Comparison of ENCODE assay signal across 16 cellular contexts in genomic region chr22:44964722-44965078, GRCh38. TPM values are rescaled to one million over a fixed set of nuclear protein-coding genes. Genes with fewer than 3 reads are reported as not detected.
DNase-seq lines count a peak whose midpoint lies in the region; ATAC-seq and TF ChIP-seq lines count a peak whose summit lies in the region.
"Had no signal": no experiment of that assay in that cellular context is flagged by ENCODE, and none has a peak within 500 bp of the region (broad histone marks: within the 10 kb centered on the region; RNA-seq: fewer than 3 reads in every experiment).

No MANE protein-coding gene starts in this region.

- H2AFZ ChIP-seq in GM23338 = no peak overlapping the region
- H2AFZ ChIP-seq in H9 (ENCODE audit: low read length) = no peak overlapping the region

- H3K18ac ChIP-seq in H9 (ENCODE audit: insufficient read length, low read depth, low read length) = no peak overlapping the region

- H3K4me2 ChIP-seq in GM23338 = no peak overlapping the region
- H3K4me2 ChIP-seq in H9 (ENCODE audit: insufficient read depth, insufficient read length, low read length) = no peak overlapping the region
- H3K4me2 ChIP-seq: BLaER1 had no signal

- H3K36me3 Mint-ChIP-seq in GM23338 (ENCODE audit: low read depth) (peaks cover 66% of the 10 kb centered on the region), H9 (ENCODE audit: insufficient read depth in 1 of 3, low read depth in 3 of 3) (peaks cover 29 to 66% (median 55%) of the 10 kb centered on the region in 3 experiments), WTC11 (peaks cover 52% of the 10 kb centered on the region), glutamatergic neuron (ENCODE audit: unreplicated experiment) (no peaks in the 10 kb centered on the region)
- H3K36me3 Mint-ChIP-seq: CD4-positive, CD25-positive, alpha-beta regulatory T cell; IgD-negative memory B cell had no signal

- H3K9me2 ChIP-seq in GM23338 (ENCODE audit: insufficient read depth) = no peaks in the 10 kb centered on the region

- H3K56ac ChIP-seq in H9 (ENCODE audit: insufficient read length, low read depth, low read length) = no peak overlapping the region

- H2BK5ac ChIP-seq in H9 (ENCODE audit: insufficient read length, low read length) = no peak overlapping the region

- peaks cover 5% of the 10 kb centered on the region; the same call in 1 of the 2 replicates for H3K36me3 ChIP-seq in GM23338 (ENCODE audit: insufficient read depth)
- H3K36me3 ChIP-seq: BLaER1, HAP-1 had no signal

- no peak overlapping the region for H3K23ac ChIP-seq in H9 (ENCODE audit: insufficient read length, low read depth, low read length)

- POLR2A ChIA-PET in WTC11 (lab: Charles Lee) = no interaction called here

- H4K5ac ChIP-seq in H9 (ENCODE audit: insufficient read length, low read depth, low read length) = no peak overlapping the region

- ATAC-seq in GM23338 (peak; percentile 43), WTC11 (peak; percentile 23)

- H4K20me1 ChIP-seq in GM23338 (replicated peaks; ENCODE audit: insufficient read depth) = peaks cover 28% of the 10 kb centered on the region
- no peaks in the 10 kb centered on the region for H4K20me1 ChIP-seq in H9 (ENCODE audit: control insufficient read depth, insufficient read depth, insufficient read length)
- H4K20me1 ChIP-seq: BLaER1 had no signal

- no peak overlapping the region for H3K4ac ChIP-seq in H9 (ENCODE audit: low read depth, low read length)

- H3K4me1 Mint-ChIP-seq in GM23338 (peaks cover 57% of the 10 kb centered on the region), H9 (peaks cover 53 to 54% of the 10 kb centered on the region in 2 experiments), WTC11 (peaks cover 77% of the 10 kb centered on the region), glutamatergic neuron (ENCODE audit: low read depth, unreplicated experiment) (peaks cover 31% of the 10 kb centered on the region)
- H3K4me1 Mint-ChIP-seq: CD4-positive, CD25-positive, alpha-beta regulatory T cell had no signal

- no peak overlapping the region for H3K4me3 Mint-ChIP-seq in GM23338
- H3K4me3 Mint-ChIP-seq in H9 = no peak overlapping the region; a peak in 2 of 5 replicates
- peak overlapping the region; percentile 37 for H3K4me3 Mint-ChIP-seq in WTC11
- H3K4me3 Mint-ChIP-seq in glutamatergic neuron (ENCODE audit: unreplicated experiment) = peak overlapping the region; percentile 52
- H3K4me3 Mint-ChIP-seq: CD4-positive, CD25-positive, alpha-beta regulatory T cell had no signal

- H3K79me1 ChIP-seq in H9 (ENCODE audit: insufficient read depth, low read depth, low read length, poor library complexity, severe bottlenecking) = no peaks in the 10 kb centered on the region

- H3K79me2 ChIP-seq in GM23338 (replicated peaks; ENCODE audit: insufficient read depth) (peaks cover 15% of the 10 kb centered on the region), H9 (ENCODE audit: insufficient read depth, low read length) (no peaks in the 10 kb centered on the region; the same call in 1 of the 2 replicates)

- no peak overlapping the region for H2AK5ac ChIP-seq in H9 (ENCODE audit: insufficient read length, low read length)

- no peak overlapping the region for H3K9ac ChIP-seq in H9 (ENCODE audit: extremely low read depth, insufficient read length, low read length)
- H3K9ac ChIP-seq: BLaER1 had no signal

- no peak overlapping the region for H2BK12ac ChIP-seq in H9 (ENCODE audit: insufficient read length, low read depth, low read length)

- CTCF ChIA-PET in WTC11 (lab: Charles Lee) = no interaction called here

- no peak overlapping the region for H3T11ph ChIP-seq in H9 (ENCODE audit: low read length)

- H3K27ac Mint-ChIP-seq in GM23338 (no peak overlapping the region; the same call in 1 of the 2 replicates), H9 (peak overlapping the region; percentile 78 to 92 (median 91); a peak in 4 of 7 replicates), WTC11 (peak overlapping the region; percentile 66; the same call in 1 of the 2 replicates), glutamatergic neuron (ENCODE audit: unreplicated experiment) (peak overlapping the region; percentile 64)
- H3K27ac Mint-ChIP-seq: CD4-positive, CD25-positive, alpha-beta regulatory T cell had no signal

- H3K4me3 ChIP-seq in GM23338 = no peak overlapping the region
- H3K4me3 ChIP-seq: BLaER1, HAP-1 had no signal

- H3K9me3 Mint-ChIP-seq in GM23338 (peaks cover 26% of the 10 kb centered on the region), H9 (peaks cover 12 to 16% of the 10 kb centered on the region in 2 experiments), WTC11 (peaks cover 7% of the 10 kb centered on the region), glutamatergic neuron (ENCODE audit: unreplicated experiment) (peaks cover 15% of the 10 kb centered on the region)
- H3K9me3 Mint-ChIP-seq: IgD-negative memory B cell had no signal

- no peaks in the 10 kb centered on the region for H3K9me3 ChIP-seq in H9 (ENCODE audit: control insufficient read depth, low read depth, low read length)
- H3K9me3 ChIP-seq: BLaER1, HAP-1 had no signal

- H2BK120ac ChIP-seq in H9 (ENCODE audit: low read depth, low read length, poor library complexity, severe bottlenecking) = no peak overlapping the region

- H3K27me3 ChIP-seq in GM23338 (ENCODE audit: insufficient read depth) (no peaks in the 10 kb centered on the region), H9 (ENCODE audit: insufficient read depth, low read length) (no peaks in the 10 kb centered on the region)
- H3K27me3 ChIP-seq: BLaER1 had no signal

- H4K91ac ChIP-seq in H9 (ENCODE audit: insufficient read length, low read depth, low read length) = no peak overlapping the region

- DNase-seq in GM23338 (ENCODE audit: low spot score) (no peak), H9 (peak; percentile 45), WTC11 (ENCODE audit: low spot score) (no peak), glutamatergic neuron (no peak), GM19240 (ENCODE audit: insufficient read length, low spot score) (no peak), cortex of kidney (lab: John Stamatoyannopoulos, UW) (no peak), islet precursor cell (no peak)
- DNase-seq: AML-193; CD4-positive, CD25-positive, alpha-beta regulatory T cell; DMS 273 treated with DMSO at 0.1 percent for 48 hours; DND-41; GF-D8; KG1 had no signal

- peaks cover 28% of the 10 kb centered on the region for H3F3A ChIP-seq in GM23338 (replicated peaks; ENCODE audit: low read depth)

- H3K27me3 Mint-ChIP-seq in GM23338 (ENCODE audit: insufficient read depth, low read depth, poor library complexity) (peaks cover 17% of the 10 kb centered on the region), H9 (ENCODE audit: low read depth) (no peaks in the 10 kb centered on the region), WTC11 (ENCODE audit: low read depth) (no peaks in the 10 kb centered on the region), glutamatergic neuron (ENCODE audit: unreplicated experiment) (peaks cover 13% of the 10 kb centered on the region)

- TF ChIP-seq CTCF in GM23338 (conservative IDR thresholded peaks at IDR 0.05; ENCODE audit: low read depth in 2 of 2) (no peak; a peak in 1 of 4 replicates), H9 (conservative IDR thresholded peaks at IDR 0.05) (no peak), WTC11 (IDR thresholded peaks at IDR 0.05) (no peak), glutamatergic neuron (IDR thresholded peaks at IDR 0.05; ENCODE audit: partially characterized antibody, unreplicated experiment) (no peak)

- no peak overlapping the region for H2BK20ac ChIP-seq in H9 (ENCODE audit: low read depth, low read length, poor library complexity, severe bottlenecking)

- no peaks in the 10 kb centered on the region for H3K23me2 ChIP-seq in H9 (ENCODE audit: insufficient read length, low read depth, low read length, poor library complexity, severe bottlenecking)

- no CpG with 5 or more reads among the region's 6 CpGs for WGBS in H9 (ENCODE audit: extremely low coverage, insufficient read length, low lambda C conversion rate)

- no peak overlapping the region for H2BK15ac ChIP-seq in H9 (ENCODE audit: low read depth, low read length)

- peaks cover 23% of the 10 kb centered on the region for H3K4me1 ChIP-seq in GM23338 (ENCODE audit: insufficient read depth)
- peaks cover under 1% of the 10 kb centered on the region; the same call in 1 of the 2 replicates for H3K4me1 ChIP-seq in H9 (ENCODE audit: insufficient read depth, low read length)

- no peak overlapping the region for H3K14ac ChIP-seq in H9 (ENCODE audit: insufficient read depth, low read length)

- no peak overlapping the region for H4K8ac ChIP-seq in H9 (replicated peaks; ENCODE audit: insufficient read length, low read depth, low read length)

- H3K27ac ChIP-seq in GM23338 (ENCODE audit: low read depth) (peak overlapping the region; percentile 47; the same call in 1 of the 2 replicates), H9 (ENCODE audit: insufficient read length, low read depth, low read length) (no peak overlapping the region)
- H3K27ac ChIP-seq: BLaER1 had no signal

TF ChIP-seq in GM23338, 12 proteins besides CTCF, POLR2A, EP300 and RAD21:
- TF ChIP-seq NANOG (IDR thresholded peaks at IDR 0.05; ENCODE audit: borderline replicate concordance) (no peak), ETS1 (IDR thresholded peaks at IDR 0.05) (no peak)
TF ChIP-seq in GM23338: peak in this region for 0.

TF ChIP-seq in WTC11, 78 proteins besides CTCF, POLR2A, EP300 and RAD21 (continues in another document):
- TF ChIP-seq MLX (CRISPR knock-in tag; IDR thresholded peaks at IDR 0.05) (no peak), USF2 (CRISPR knock-in tag; IDR thresholded peaks at IDR 0.05) (no peak)

RNA-seq across cellular contexts. Expression of gene PHF21B, which starts 45.1 kb away (rescaled TPM):
- total RNA-seq in GM23338 (2014; rRNA removed; shearing (Covaris generic)) = 127 and 149 TPM in 2 replicates
- polyA plus RNA-seq in GM23338 (2016; fragmentation: Nextera tagmentation; extraction: Ambion mirVana) = 16.5 and 20.6 TPM in 2 replicates
- total RNA-seq in H9 (2021) (54.3 and 60.3 TPM in 2 replicates), WTC11 (2021) (90.6 to 107 TPM (median 92.5 TPM) in 3 replicates), glutamatergic neuron (ENCODE audit: unreplicated experiment) (113 TPM)
- total RNA-seq: CD4-positive, CD25-positive, alpha-beta regulatory T cell had no signal
- polyA plus RNA-seq: CD4-positive, CD25-positive, alpha-beta regulatory T cell; IgD-negative memory B cell had no signal

Comparison
In these comparisons a context has a peak if more than half of its experiments do, and no peak if none do; other contexts are left out.
1. H3K4me3 Mint-ChIP-seq: peak in WTC11 (single experiment) and glutamatergic neuron (single experiment); none in GM23338 (single experiment) and H9 (0 of 2).